Comparison of ENCODE assay signal across 8 cellular contexts in genomic region chr1:30908446-30908885, GRCh38. TPM values are rescaled to one million over a fixed set of nuclear protein-coding genes. Genes with fewer than 3 reads are reported as not detected.
DNase-seq lines count a peak whose midpoint lies in the region; ATAC-seq and TF ChIP-seq lines count a peak whose summit lies in the region.

Gene SDC3, minus strand, starts transcription at chr1:30908758. Its CDS starts 172 bp downstream, at chr1:30908586.

- no peaks in the 10 kb centered on the region for H3K79me2 ChIP-seq in OCI-LY1 (ENCODE audit: insufficient read depth, low read length)

- TF ChIP-seq CTCF in OCI-LY1 (IDR thresholded peaks at IDR 0.05; ENCODE audit: low read length) (no peak), coronary artery (IDR thresholded peaks at IDR 0.05) (no peak), lung (IDR thresholded peaks at IDR 0.05; ENCODE audit: control extremely low read depth, extremely low read depth) (no peak), tibial artery (IDR thresholded peaks at IDR 0.05) (no peak)

- intact Hi-C loops in tibial artery (cut with DNase I; ENCODE audit: low total_unique reads): no loop called here

- H3K27me3 ChIP-seq in OCI-LY1 (ENCODE audit: insufficient read depth, low read length) (peaks cover 14% of the 10 kb centered on the region; the same call in 1 of the 2 replicates), lung (ENCODE audit: control insufficient read depth, insufficient read depth) (no peaks in the 10 kb centered on the region), tibial artery (no peaks in the 10 kb centered on the region)

- no peaks in the 10 kb centered on the region for H4K20me1 ChIP-seq in OCI-LY1 (ENCODE audit: insufficient read depth, low read length)

- ATAC-seq in lung (ENCODE audit: insufficient read depth, low FRiP score): peak; percentile 50
- ATAC-seq in GM21526 (IDR thresholded peaks at IDR 0.05; ENCODE audit: low FRiP score, unreplicated experiment): no peak

- H3F3A ChIP-seq in OCI-LY1 (ENCODE audit: insufficient read depth, low read length): no peaks in the 10 kb centered on the region

- H3K4me1 ChIP-seq in OCI-LY1 (ENCODE audit: insufficient read depth, low read length, severe bottlenecking): peaks cover 11% of the 10 kb centered on the region
- H3K4me1 ChIP-seq in lung (ENCODE audit: control insufficient read depth in 2 of 2, insufficient read depth in 2 of 2, low read length in 2 of 2): peaks cover 0 to 20% of the 10 kb centered on the region in 2 donors
- peaks cover 0 to 41% (median 26%) of the 10 kb centered on the region in 4 donors for H3K4me1 ChIP-seq in tibial artery

- DNase-seq in ELR (ENCODE audit: low read depth) (peak; percentile 45), coronary artery (ENCODE audit: low spot score) (no peak), lung (ENCODE audit: low spot score) (no peak), tibial artery (peak in 1 of 2 donors; percentile 10), kidney glomerular epithelial cell (lab: John Stamatoyannopoulos, UW) (no peak)
- no peak for DNase-seq in stimulated activated CD8-positive, alpha-beta memory T cell treated with anti-CD3 and anti-CD28 coated beads, Interleukin-4, amount 100 ng/mL, for 48 hours

- 0 to 1% methylated on average over 10 to 86 of the region's 86 CpGs for WGBS in lung, 2 donors

- H3K36me3 ChIP-seq in OCI-LY1 (ENCODE audit: insufficient read depth, low read length) (no peaks in the 10 kb centered on the region), lung (ENCODE audit: control insufficient read depth in 2 of 2, insufficient read depth in 2 of 2, low read length in 2 of 2) (no peaks in the 10 kb centered on the region), tibial artery (no peaks in the 10 kb centered on the region)

- no peak within 1 kb of the TSS for H3K27ac ChIP-seq in OCI-LY1 (ENCODE audit: low read depth, low read length, poor library complexity, severe bottlenecking)
- peak within 1 kb of the TSS; percentile 53 to 83 for H3K27ac ChIP-seq in coronary artery
- peak within 1 kb of the TSS; percentile 26 to 51 for H3K27ac ChIP-seq in lung (ENCODE audit: low read depth in 1 of 2, low read length in 1 of 2)
- peak within 1 kb of the TSS; percentile 58 to 73 for H3K27ac ChIP-seq in tibial artery

- no peaks in the 10 kb centered on the region for H3K9me2 ChIP-seq in OCI-LY1 (ENCODE audit: low read depth, low read length)

- no peak within 1 kb of the TSS for H2AFZ ChIP-seq in OCI-LY1 (ENCODE audit: low read length)

- no peaks in the 10 kb centered on the region for H3K9me3 ChIP-seq in OCI-LY1 (ENCODE audit: low read length)
- no peaks in the 10 kb centered on the region for H3K9me3 ChIP-seq in lung (ENCODE audit: control insufficient read depth in 2 of 2, insufficient read depth in 1 of 2, low read length in 1 of 2)
- H3K9me3 ChIP-seq in tibial artery: no peaks in the 10 kb centered on the region

- H3K4me2 ChIP-seq in OCI-LY1 (ENCODE audit: low read length): peak within 1 kb of the TSS; percentile 56

- peak within 1 kb of the TSS; percentile 41 for H3K4me3 ChIP-seq in OCI-LY1 (ENCODE audit: low read depth, low read length, poor library complexity, severe bottlenecking)
- H3K4me3 ChIP-seq in coronary artery: peak within 1 kb of the TSS; percentile 78
- peak within 1 kb of the TSS; percentile 55 for H3K4me3 ChIP-seq in lung
- H3K4me3 ChIP-seq in tibial artery: peak within 1 kb of the TSS; percentile 55 to 76

- no peak within 1 kb of the TSS for H3K9ac ChIP-seq in OCI-LY1 (ENCODE audit: low read length)

RNA-seq across cellular contexts. Expression of gene SDC3, which starts in this region (rescaled TPM):
- total RNA-seq in lung: 10 to 100 TPM; 23.9 to 41.8 TPM
- 10 to 100 TPM; 21.2 to 23.5 TPM for polyA plus RNA-seq in lung
